Comparison of ENCODE assay signal across 8 cellular contexts in genomic region chr9:123927625-123928308, GRCh38. TPM values are rescaled to one million over a fixed set of nuclear protein-coding genes. Genes with fewer than 3 reads are reported as not detected.
DNase-seq lines count a peak whose midpoint lies in the region; ATAC-seq, FAIRE-seq and TF ChIP-seq lines count a peak whose summit lies in the region.

No MANE protein-coding gene starts in this region.

- intact Hi-C loops in HepG2 (cut with micrococcal nuclease; ENCODE audit: unreplicated experiment) = loop anchor here (2.0 to 10.0 kb wide), 2 partner anchors 67 to 183 kb away; no protein-coding TSS in a partner anchor

- H3K9me3 ChIP-seq in BLaER1 treated with 17β-estradiol and CSF1 and Interleukin-3, amounts not matched to agents 10 nM and 100 nM (replicated peaks in 1 of 11) = peaks cover 12 to 27% (median 21%) of the 10 kb centered on the region in 11 experiments
- no peaks in the 10 kb centered on the region for H3K9me3 ChIP-seq in HepG2 (ENCODE audit: low read length)

- CTCF ChIA-PET in WTC11 (lab: Charles Lee) = interaction anchor here (1.4 kb wide), 1 partner anchor 33 kb away, joined by 4 read pairs; no protein-coding TSS in a partner anchor
- CTCF ChIA-PET in HepG2 (lab: Yijun Ruan, JAX; ENCODE audit: low intra/inter-chr PET ratio, low total read pairs) = no interaction called here

- H3K27ac Mint-ChIP-seq in WTC11 = peak overlapping the region; percentile 14

- no peaks in the 10 kb centered on the region for H3K27me3 ChIP-seq in BLaER1 treated with 17β-estradiol and CSF1 and Interleukin-3, amounts not matched to agents 10 nM and 100 nM
- H3K27me3 ChIP-seq in HL-60 (ENCODE audit: insufficient read depth, poor library complexity, severe bottlenecking) (no peaks in the 10 kb centered on the region), HepG2 (ENCODE audit: control insufficient read depth in 1 of 2, insufficient read depth in 2 of 2, low read length in 2 of 2) (no peaks in the 10 kb centered on the region)

- peaks cover 43 to 59% (median 50%) of the 10 kb centered on the region in 10 experiments for H3K4me1 ChIP-seq in BLaER1 treated with 17β-estradiol and CSF1 and Interleukin-3, amounts not matched to agents 10 nM and 100 nM
- peaks cover 81% of the 10 kb centered on the region for H3K4me1 ChIP-seq in HepG2 (ENCODE audit: insufficient read depth, low read length)

- peak overlapping the region in 10 of 11 experiments; percentile 84 to 92 (median 90); a peak in 15 of 22 replicates for H3K9ac ChIP-seq in BLaER1 treated with 17β-estradiol and CSF1 and Interleukin-3, amounts not matched to agents 10 nM and 100 nM
- H3K9ac ChIP-seq in HepG2 (ENCODE audit: insufficient read depth, low read depth, low read length) = peak overlapping the region; percentile 81

- no TSS peak for BruUV-seq in HepG2 (replicated peaks; lab: Mats Ljungman, UMichigan)

- peak in 1 of 2 experiments; percentile 48; a peak in 1 of 4 replicates for TF ChIP-seq EP300 in HepG2 (IDR thresholded peaks at IDR 0.05; ENCODE audit: low read depth in 2 of 2, low read length in 2 of 2)
- TF ChIP-seq EP300 in HepG2 (CRISPR knock-in tag; IDR thresholded peaks at IDR 0.05; ENCODE audit: borderline replicate concordance) = no peak

- H3K4me2 ChIP-seq in BLaER1 treated with 17β-estradiol and CSF1 and Interleukin-3, amounts not matched to agents 10 nM and 100 nM = peak overlapping the region; percentile 79 to 98 (median 94)
- H3K4me2 ChIP-seq in HepG2 (ENCODE audit: low read depth, low read length) = peak overlapping the region; percentile 78

- peaks cover 10 to 27% (median 22%) of the 10 kb centered on the region in 11 experiments; a peak in 16 of 22 replicates for H3K36me3 ChIP-seq in BLaER1 treated with 17β-estradiol and CSF1 and Interleukin-3, amounts not matched to agents 10 nM and 100 nM
- no peaks in the 10 kb centered on the region for H3K36me3 ChIP-seq in HepG2 (replicated peaks in 1 of 2; ENCODE audit: control insufficient read depth in 1 of 2, insufficient read depth in 2 of 2, low read length in 2 of 2)

- TF ChIP-seq CTCF in HL-60 (IDR thresholded peaks at IDR 0.05; ENCODE audit: insufficient read depth, low read length) (no peak), WTC11 (IDR thresholded peaks at IDR 0.05) (no peak), HepG2 (CRISPR knock-in tag; IDR thresholded peaks at IDR 0.05) (no peak)

- peaks cover 0 to 58% (median 15%) of the 10 kb centered on the region in 11 experiments; a peak in 13 of 22 replicates for H4K20me1 ChIP-seq in BLaER1 treated with 17β-estradiol and CSF1 and Interleukin-3, amounts not matched to agents 10 nM and 100 nM
- peaks cover 7% of the 10 kb centered on the region; the same call in 1 of the 2 replicates for H4K20me1 ChIP-seq in HepG2 (ENCODE audit: insufficient read depth, low read length)

- TF ChIP-seq RAD21 in HepG2 (CRISPR knock-in tag; IDR thresholded peaks at IDR 0.05) = no peak

- in situ Hi-C loops in HepG2 (cut with HindIII; ENCODE audit: extremely low pct_ligation_motif_present, low pct_unique_long_range_greater_than_20kb) = no loop called here

- FAIRE-seq in HepG2 (lab: Jason Lieb, UNC) = no peak

- TF ChIP-seq POLR2A in HepG2 (IDR thresholded peaks at IDR 0.05; ENCODE audit: insufficient read depth in 1 of 2, low read depth in 2 of 2, low read length in 2 of 2) = no peak

- peaks cover 57% of the 10 kb centered on the region for H3K4me1 Mint-ChIP-seq in WTC11

- H3K4me3 ChIP-seq in BLaER1 treated with 17β-estradiol and CSF1 and Interleukin-3, amounts not matched to agents 10 nM and 100 nM = peak overlapping the region in 9 of 10 experiments; percentile 80 to 94 (median 89); a peak in 16 of 20 replicates
- H3K4me3 ChIP-seq in HL-60 (replicated peaks; ENCODE audit: insufficient read depth, low read length) = peak overlapping the region; percentile 90
- H3K4me3 ChIP-seq in HepG2 (replicated peaks in 1 of 3; ENCODE audit: insufficient read depth in 1 of 3, low read depth in 2 of 3, low read length in 3 of 3) = peak overlapping the region; percentile 65 to 83 (median 75); a peak in 5 of 6 replicates

- peak overlapping the region; percentile 21 to 88 (median 85); a peak in 18 of 22 replicates for H3K27ac ChIP-seq in BLaER1 treated with 17β-estradiol and CSF1 and Interleukin-3, amounts not matched to agents 10 nM and 100 nM
- peak overlapping the region; percentile 78 for H3K27ac ChIP-seq in HL-60 (replicated peaks)
- peak overlapping the region; percentile 82 for H3K27ac ChIP-seq in HepG2 (ENCODE audit: extremely low read length, insufficient read depth, low read length)

- H2AFZ ChIP-seq in HepG2 (ENCODE audit: low read length) = no peak overlapping the region

- H3K9me3 Mint-ChIP-seq in WTC11 = peaks cover 10% of the 10 kb centered on the region

- H3K36me3 Mint-ChIP-seq in WTC11 = peaks cover 15% of the 10 kb centered on the region

- H3K27me3 Mint-ChIP-seq in WTC11 (ENCODE audit: low read depth) = peaks cover 5% of the 10 kb centered on the region

- POLR2A ChIA-PET in WTC11 (lab: Charles Lee) = interaction anchor here (0.6 kb wide), 1 partner anchor 86 kb away, joined by 3 read pairs; no protein-coding TSS in a partner anchor
- POLR2A ChIA-PET in HepG2 (lab: Yijun Ruan, JAX) = interaction anchor here (1.5 kb wide), 1 partner anchor 186 kb away, joined by 3 read pairs; no protein-coding TSS in a partner anchor

- H3K79me2 ChIP-seq in HepG2 (ENCODE audit: insufficient read depth, low read length) = peaks cover 61% of the 10 kb centered on the region

- peak; percentile 63 to 77 for DNase-seq in HL-60 (ENCODE audit: low read depth in 1 of 2, low spot score in 1 of 2)
- no peak for DNase-seq in WTC11 (ENCODE audit: low spot score)
- DNase-seq in HepG2 (ENCODE audit: low spot score) = no peak
- DNase-seq in superior temporal gyrus (ENCODE audit: extremely low spot score) = no peak
- no peak for DNase-seq in NCI-H1417 treated with DMSO at 0.1 percent for 48 hours (lab: John Stamatoyannopoulos, UW)
- no peak for DNase-seq in SW480 (ENCODE audit: low spot score)

- H3K4me3 Mint-ChIP-seq in WTC11 = peak overlapping the region; percentile 80

- WGBS in HepG2 (ENCODE audit: low lambda C conversion rate) = 61% methylated on average over 3 of the region's 3 CpGs

- ATAC-seq in WTC11 = no peak
- ATAC-seq in HepG2 = no peak
- no peak for ATAC-seq in HG02973 (IDR thresholded peaks at IDR 0.05; ENCODE audit: unreplicated experiment)

TF ChIP-seq in WTC11, 78 proteins besides CTCF, POLR2A, EP300 and RAD21:
- TF ChIP-seq GTF2I (CRISPR knock-in tag; conservative IDR thresholded peaks at IDR 0.05) (no peak), NFE2L1 (CRISPR knock-in tag; IDR thresholded peaks at IDR 0.05) (no peak)
TF ChIP-seq in WTC11: peak in this region for 0.

TF ChIP-seq in HepG2, 621 proteins besides CTCF, POLR2A, EP300 and RAD21 (continues in another document):
- TF ChIP-seq ASH2L (IDR thresholded peaks at IDR 0.05; ENCODE audit: insufficient read length, low read depth, low read length) (no peak), NONO (IDR thresholded peaks at IDR 0.05) (no peak), NONO (CRISPR knock-in tag; conservative IDR thresholded peaks at IDR 0.05) (no peak), PHF8 (CRISPR knock-in tag; IDR thresholded peaks at IDR 0.05) (no peak), RORA (CRISPR knock-in tag; IDR thresholded peaks at IDR 0.05) (no peak), ETV5 (CRISPR knock-in tag; IDR thresholded peaks at IDR 0.05; ENCODE audit: borderline replicate concordance) (no peak), FOXP1 (IDR thresholded peaks at IDR 0.05) (no peak), FOXP1 (CRISPR knock-in tag; IDR thresholded peaks at IDR 0.05) (peak; percentile 28; the same call in 1 of the 2 replicates), REXO4 (CRISPR knock-in tag; IDR thresholded peaks at IDR 0.05; ENCODE audit: borderline replicate concordance) (no peak), ZNF263 (CRISPR knock-in tag; IDR thresholded peaks at IDR 0.05) (no peak), MAFG (CRISPR knock-in tag; IDR thresholded peaks at IDR 0.05) (no peak), RBM39 (IDR thresholded peaks at IDR 0.05; ENCODE audit: low read depth, low read length, poor library complexity, severe bottlenecking) (no peak)
- TF ChIP-seq, protein P1, sequence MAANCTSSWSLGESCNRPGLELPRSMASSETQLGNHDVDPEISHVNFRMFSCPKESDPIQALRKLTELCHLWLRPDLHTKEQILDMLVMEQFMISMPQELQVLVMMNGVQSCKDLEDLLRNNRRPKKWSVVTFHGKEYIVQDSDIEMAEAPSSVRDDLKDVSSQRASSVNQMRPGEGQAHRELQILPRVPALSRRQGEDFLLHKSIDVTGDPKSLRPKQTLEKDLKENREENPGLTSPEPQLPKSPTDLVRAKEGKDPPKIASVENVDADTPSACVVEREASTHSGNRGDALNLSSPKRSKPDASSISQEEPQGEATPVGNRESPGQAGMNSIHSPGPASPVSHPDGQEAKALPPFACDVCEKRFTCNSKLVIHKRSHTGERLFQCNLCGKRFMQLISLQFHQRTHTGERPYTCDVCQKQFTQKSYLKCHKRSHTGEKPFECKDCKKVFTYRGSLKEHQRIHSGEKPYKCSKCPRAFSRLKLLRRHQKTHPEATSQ (CRISPR knock-in tag; IDR thresholded peaks at IDR 0.05; ENCODE audit: borderline replicate concordance) = no peak

RNA-seq across cellular contexts. Expression of gene DENND1A, which starts 2.2 kb away (rescaled TPM):
- 22.4 to 23.5 TPM (median 23.1 TPM) in 3 replicates for total RNA-seq in WTC11 (2021)
- 14.8 and 15.6 TPM in 2 replicates for total RNA-seq in HepG2 (2016; rRNA removed; fragmentation: Illumina TruSeq; extraction: Trizol)
- 23.4 and 25.6 TPM in 2 replicates for total RNA-seq in HepG2 (2016; cell fraction: cytosol; rRNA removed; fragmentation: Illumina TruSeq; extraction: Trizol; ENCODE audit: low read depth)
- total RNA-seq in HepG2 (2016; cell fraction: insoluble cytoplasmic fraction; rRNA removed; fragmentation: Illumina TruSeq; extraction: Trizol) = 16.1 and 16.3 TPM in 2 replicates
- 44.3 and 49.4 TPM in 2 replicates for total RNA-seq in HepG2 (2016; cell fraction: membrane; rRNA removed; fragmentation: Illumina TruSeq; extraction: Trizol)
- 15.1 and 18.6 TPM in 2 replicates for total RNA-seq in HepG2 (2016; cell fraction: nucleus; rRNA removed; fragmentation: Illumina TruSeq; extraction: Trizol)
- polyA plus RNA-seq in HepG2 (2011; rRNA removed) = 26.5 and 30.1 TPM in 2 replicates
- polyA plus RNA-seq in HepG2 (2011; cell fraction: cytosol; rRNA removed) = 20.1 and 28.8 TPM in 2 replicates
- polyA plus RNA-seq in HepG2 (2011; cell fraction: nucleus; rRNA removed) = 47.6 and 49.8 TPM in 2 replicates
- 21.0 and 36.9 TPM in 2 replicates for polyA plus RNA-seq in HepG2 (2012)
- polyA plus RNA-seq in HepG2 (2016; cell fraction: cytosol; fragmentation: Illumina TruSeq; extraction: Trizol; ENCODE audit: low read depth) = 43.8 and 44.4 TPM in 2 replicates
- 22.2 and 25.7 TPM in 2 replicates for polyA plus RNA-seq in HepG2 (2016; cell fraction: insoluble cytoplasmic fraction; fragmentation: Illumina TruSeq; extraction: Trizol; ENCODE audit: low read depth)
- 60.1 and 62.7 TPM in 2 replicates for polyA plus RNA-seq in HepG2 (2016; cell fraction: membrane; fragmentation: Illumina TruSeq; extraction: Trizol; ENCODE audit: low read depth)
- 19.7 and 22.6 TPM in 2 replicates for polyA plus RNA-seq in HepG2 (2016; cell fraction: nucleus; fragmentation: Illumina TruSeq; extraction: Trizol; ENCODE audit: insufficient read depth, low read depth)
- 109 and 119 TPM in 2 replicates for polyA minus RNA-seq in HepG2 (2011; rRNA and poly(A)+ RNA removed; ENCODE audit: low replicate concordance)
- polyA minus RNA-seq in HepG2 (2011; cell fraction: cytosol; rRNA and poly(A)+ RNA removed) = 20.6 and 22.8 TPM in 2 replicates
- 61.7 and 62.4 TPM in 2 replicates for polyA minus RNA-seq in HepG2 (2011; cell fraction: nucleus; rRNA and poly(A)+ RNA removed)

Comparison
In these comparisons a context has a peak if more than half of its experiments do, and no peak if none do; other contexts are left out.
1. DNase-seq: peak in HL-60 (2 of 2); none in WTC11 (single experiment), HepG2 (single experiment), superior temporal gyrus (single experiment), NCI-H1417 treated with DMSO at 0.1 percent for 48 hours (single experiment) and SW480 (single experiment).
2. Peak in every context shown above with its lines, with median percentiles within 50 percentile points of each other: H3K27ac ChIP-seq and H3K4me3 ChIP-seq.